15 cellular contexts compared by ENCODE assay signal in genomic region chr1:116942344-116942743, GRCh38.
"Had no signal": no experiment of that assay in that cellular context is flagged by ENCODE, and none has a peak within 500 bp of the region (broad histone marks: within the 10 kb centered on the region; RNA-seq: fewer than 3 reads in every experiment).

No MANE protein-coding gene starts in this region.

- H3K27ac ChIP-seq: breast epithelium, lower lobe of right lung, neutrophil, right lobe of liver, SJCRH30, upper lobe of right lung, VCaP had no signal

- DNase-seq: activated CD4-positive, alpha-beta T cell treated with anti-CD3 and anti-CD28 coated beads for 48 hours; activated T-cell treated with anti-CD3 and anti-CD28 coated beads, Interleukin-2, amount 50 U/mL, for 48 hours; aorta; hypothalamus; lower lobe of right lung; right lobe of liver; SJCRH30; stimulated activated CD4-positive, alpha-beta T cell treated with anti-CD3 and anti-CD28 coated beads, Interleukin-2, amount 100 ng/mL, for 24 hours; T-helper 9 cell; upper lobe of right lung had no signal

- H3K36me3 ChIP-seq: neutrophil, right lobe of liver, upper lobe of right lung had no signal

- ATAC-seq: lower lobe of right lung, right lobe of liver, upper lobe of right lung had no signal

- H3K27me3 ChIP-seq: breast epithelium, right lobe of liver, SJCRH30, upper lobe of right lung had no signal

- H3K4me3 Mint-ChIP-seq: activated naive CD8-positive, alpha-beta T cell; mesothelial cell of epicardium had no signal

- H3K27me3 Mint-ChIP-seq: activated naive CD8-positive, alpha-beta T cell had no signal

- H3K36me3 Mint-ChIP-seq: activated naive CD8-positive, alpha-beta T cell had no signal

- H3K4me3 ChIP-seq: breast epithelium, lower lobe of right lung, right lobe of liver, SJCRH30, upper lobe of right lung had no signal

- H3K4me1 ChIP-seq: breast epithelium, lower lobe of right lung, right lobe of liver, upper lobe of right lung had no signal

- H3K9me3 ChIP-seq: breast epithelium, lower lobe of right lung, neutrophil, right lobe of liver, SJCRH30, upper lobe of right lung had no signal

- H3K9me3 Mint-ChIP-seq: mesothelial cell of epicardium had no signal

- H3K27ac Mint-ChIP-seq: activated naive CD8-positive, alpha-beta T cell; mesothelial cell of epicardium had no signal
